ENCODE assay signal across 9 cellular contexts in the genomic region with DNA sequence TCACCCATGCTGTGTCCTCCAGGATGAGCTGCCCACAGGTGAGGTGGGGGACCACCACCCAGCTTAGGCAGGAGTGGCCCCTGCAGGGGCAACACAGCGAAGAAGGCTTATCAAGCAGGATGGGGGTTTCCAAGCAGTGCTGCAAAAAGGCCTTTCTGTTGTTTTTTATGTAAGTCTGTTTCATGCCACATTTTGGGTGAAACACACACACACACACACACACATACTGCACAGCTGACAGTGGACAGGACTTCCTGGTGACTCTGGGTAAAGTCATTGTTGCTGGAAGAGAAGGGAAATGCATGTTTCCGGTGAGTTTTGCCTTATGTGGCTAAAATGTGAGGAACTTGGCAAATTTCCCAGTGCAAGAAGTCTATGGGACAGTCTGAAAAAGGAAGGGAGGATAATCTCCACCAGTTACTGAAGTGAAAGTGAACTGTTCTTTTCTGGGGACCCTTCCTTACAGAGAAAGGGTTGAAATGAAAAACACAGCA.
A peak's percentile ranks its signal among the peaks of the same experiment; 100 is the strongest.
DNase-seq lines count a peak whose midpoint lies in the region; FAIRE-seq and TF ChIP-seq lines count a peak whose summit lies in the region.
"Had no signal": no experiment of that assay in that cellular context is flagged by ENCODE, and none has a peak within 500 bp of the region (broad histone marks: within the 10 kb centered on the region; RNA-seq: fewer than 3 reads in every experiment).

No MANE protein-coding gene starts in this region.

- CTCF ChIA-PET in activated CD4-positive, alpha-beta T cell treated with anti-CD3 and anti-CD28 coated beads, Interleukin-2, amount 10 ng/mL, durations not matched to agents 7 days and 5 days (lab: Charles Lee), result interaction anchor here (0.6 to 0.7 kb wide), 3 partner anchors 18 to 242 kb away, joined by 4 to 5 read pairs (median 4); no protein-coding TSS in a partner anchor
- CTCF ChIA-PET in activated CD4-positive, alpha-beta memory T cell treated with anti-CD3 and anti-CD28 coated beads, Interleukin-2, amount 10 ng/mL, durations not matched to agents 7 days and 5 days (lab: Charles Lee), result interaction anchor here (0.7 to 1.2 kb wide), 2 partner anchors 26 to 200 kb away, joined by 3 to 8 read pairs; no protein-coding TSS in a partner anchor

- no peaks in the 10 kb centered on the region for H3K36me3 Mint-ChIP-seq in activated CD4-positive, alpha-beta T cell treated with anti-CD3 and anti-CD28 coated beads, Interleukin-2, amount 10 ng/mL, durations not matched to agents 7 days and 5 days (ENCODE audit: low read depth)
- no peaks in the 10 kb centered on the region for H3K36me3 Mint-ChIP-seq in activated CD4-positive, alpha-beta memory T cell treated with anti-CD3 and anti-CD28 coated beads, Interleukin-2, amount 10 ng/mL, durations not matched to agents 7 days and 5 days (ENCODE audit: low read depth)

- H3K9me3 Mint-ChIP-seq in activated CD4-positive, alpha-beta T cell treated with anti-CD3 and anti-CD28 coated beads, Interleukin-2, amount 10 ng/mL, durations not matched to agents 7 days and 5 days, result peaks cover 6% of the 10 kb centered on the region
- no peaks in the 10 kb centered on the region for H3K9me3 Mint-ChIP-seq in activated CD4-positive, alpha-beta memory T cell treated with anti-CD3 and anti-CD28 coated beads, Interleukin-2, amount 10 ng/mL, durations not matched to agents 7 days and 5 days
- H3K9me3 Mint-ChIP-seq: activated T-cell treated with anti-CD3 and anti-CD28 coated beads, Interleukin-2, amount 50 U/mL, for 4 hours had no signal

- no peaks in the 10 kb centered on the region for H3K27me3 Mint-ChIP-seq in activated CD4-positive, alpha-beta T cell treated with anti-CD3 and anti-CD28 coated beads, Interleukin-2, amount 10 ng/mL, durations not matched to agents 7 days and 5 days
- H3K27me3 Mint-ChIP-seq in activated CD4-positive, alpha-beta memory T cell treated with anti-CD3 and anti-CD28 coated beads, Interleukin-2, amount 10 ng/mL, durations not matched to agents 7 days and 5 days, result no peaks in the 10 kb centered on the region

- no peak overlapping the region for H3K4me3 ChIP-seq in retinal pigment epithelial cell (ENCODE audit: low read length)

- peak overlapping the region; percentile 60 for H3K27ac Mint-ChIP-seq in activated CD4-positive, alpha-beta T cell treated with anti-CD3 and anti-CD28 coated beads, Interleukin-2, amount 10 ng/mL, durations not matched to agents 7 days and 5 days
- H3K27ac Mint-ChIP-seq in activated CD4-positive, alpha-beta memory T cell treated with anti-CD3 and anti-CD28 coated beads, Interleukin-2, amount 10 ng/mL, durations not matched to agents 7 days and 5 days, result no peak overlapping the region

- H3K4me3 Mint-ChIP-seq in activated CD4-positive, alpha-beta T cell treated with anti-CD3 and anti-CD28 coated beads, Interleukin-2, amount 10 ng/mL, durations not matched to agents 7 days and 5 days, result no peak overlapping the region
- no peak overlapping the region for H3K4me3 Mint-ChIP-seq in activated CD4-positive, alpha-beta memory T cell treated with anti-CD3 and anti-CD28 coated beads, Interleukin-2, amount 10 ng/mL, durations not matched to agents 7 days and 5 days
- H3K4me3 Mint-ChIP-seq: activated T-cell treated with anti-CD3 and anti-CD28 coated beads, Interleukin-2, amount 50 U/mL, for 4 hours had no signal

- H3K4me1 Mint-ChIP-seq in activated CD4-positive, alpha-beta T cell treated with anti-CD3 and anti-CD28 coated beads, Interleukin-2, amount 10 ng/mL, durations not matched to agents 7 days and 5 days, result peaks cover 14% of the 10 kb centered on the region
- H3K4me1 Mint-ChIP-seq in activated CD4-positive, alpha-beta memory T cell treated with anti-CD3 and anti-CD28 coated beads, Interleukin-2, amount 10 ng/mL, durations not matched to agents 7 days and 5 days, result peaks cover 14% of the 10 kb centered on the region

- POLR2A ChIA-PET in activated CD4-positive, alpha-beta T cell treated with anti-CD3 and anti-CD28 coated beads, Interleukin-2, amount 10 ng/mL, durations not matched to agents 7 days and 5 days (lab: Charles Lee), result interaction anchor here (0.6 kb wide), 1 partner anchor 66 kb away, joined by 3 read pairs; no protein-coding TSS in a partner anchor
- POLR2A ChIA-PET in activated CD4-positive, alpha-beta memory T cell treated with anti-CD3 and anti-CD28 coated beads, Interleukin-2, amount 10 ng/mL, durations not matched to agents 7 days and 5 days (lab: Charles Lee), result no interaction called here

- peak; percentile 38 for DNase-seq in activated CD4-positive, alpha-beta T cell treated with anti-CD3 and anti-CD28 coated beads, Interleukin-2, amount 10 ng/mL, durations not matched to agents 7 days and 5 days
- DNase-seq in activated CD4-positive, alpha-beta T cell treated with anti-CD3 and anti-CD28 coated beads for 4 hours, result no peak
- DNase-seq in HTR-8/SVneo (ENCODE audit: insufficient read length, low spot score), result peak; percentile 67
- peak; percentile 25 for DNase-seq in activated CD4-positive, alpha-beta memory T cell treated with anti-CD3 and anti-CD28 coated beads, Interleukin-2, amount 10 ng/mL, durations not matched to agents 7 days and 5 days
- peak; percentile 100 for DNase-seq in glomerular endothelial cell (ENCODE audit: extremely low read depth, low read depth, low spot score)
- peak; percentile 63 for DNase-seq in retinal pigment epithelial cell (ENCODE audit: low read depth)
- no peak for DNase-seq in NCI-H2081 treated with DMSO at 0.1 percent for 48 hours (lab: John Stamatoyannopoulos, UW)
- no peak for DNase-seq in NCI-H2171 treated with DMSO at 0.1 percent for 48 hours (lab: John Stamatoyannopoulos, UW)
- DNase-seq: activated T-cell treated with anti-CD3 and anti-CD28 coated beads, Interleukin-2, amount 50 U/mL, for 4 hours had no signal

- TF ChIP-seq CTCF in retinal pigment epithelial cell (conservative IDR thresholded peaks at IDR 0.05; ENCODE audit: low read depth, low read length), result no peak

- peak; percentile 64 for FAIRE-seq in HTR-8/SVneo (lab: Jason Lieb, UNC)

Comparison
In these comparisons a context has a peak if more than half of its experiments do, and no peak if none do; other contexts are left out.
1. DNase-seq: peak in activated CD4-positive, alpha-beta T cell treated with anti-CD3 and anti-CD28 coated beads, Interleukin-2, amount 10 ng/mL, durations not matched to agents 7 days and 5 days (single experiment), HTR-8/SVneo (single experiment), activated CD4-positive, alpha-beta memory T cell treated with anti-CD3 and anti-CD28 coated beads, Interleukin-2, amount 10 ng/mL, durations not matched to agents 7 days and 5 days (single experiment), glomerular endothelial cell (single experiment) and retinal pigment epithelial cell (single experiment); none in activated CD4-positive, alpha-beta T cell treated with anti-CD3 and anti-CD28 coated beads for 4 hours (0 of 2), NCI-H2081 treated with DMSO at 0.1 percent for 48 hours (single experiment) and NCI-H2171 treated with DMSO at 0.1 percent for 48 hours (single experiment).